Comparison of ENCODE assay signal across 14 cellular contexts in genomic region chr5:125190232-125191051, GRCh38.
A peak's percentile ranks its signal among the peaks of the same experiment; 100 is the strongest.
DNase-seq lines count a peak whose midpoint lies in the region; ATAC-seq lines count a peak whose summit lies in the region.
"Had no signal": no experiment of that assay in that cellular context is flagged by ENCODE, and none has a peak within 500 bp of the region (broad histone marks: within the 10 kb centered on the region; RNA-seq: fewer than 3 reads in every experiment).

No MANE protein-coding gene starts in this region.

- DNase-seq in NCI-H2029 treated with DMSO at 0.1 percent for 48 hours (lab: John Stamatoyannopoulos, UW) = peak; percentile 17
- no peak for DNase-seq in NCI-H2029 (lab: John Stamatoyannopoulos, UW)
- peak; percentile 51 for DNase-seq in NCI-H2196 (lab: John Stamatoyannopoulos, UW; ENCODE audit: unreplicated experiment)
- no peak for DNase-seq in trophoblast cell
- no peak for DNase-seq in effector memory CD8-positive, alpha-beta T cell
- DNase-seq: left lung; NCI-H187; psoas muscle; stimulated activated CD4-positive, alpha-beta T cell treated with anti-CD3 and anti-CD28 coated beads, Interleukin-4, amount 100 ng/mL, for 1 hour; stomach had no signal

- H3K36me3 ChIP-seq in endocrine pancreas (ENCODE audit: control insufficient read depth, insufficient read depth, low read length) = no peaks in the 10 kb centered on the region
- H3K36me3 ChIP-seq in trophoblast cell (ENCODE audit: control insufficient read depth in 1 of 2, insufficient read depth in 2 of 2, low read length in 2 of 2) = no peaks in the 10 kb centered on the region
- H3K36me3 ChIP-seq: left lung, stomach had no signal

- no peak overlapping the region for H3K27ac Mint-ChIP-seq in effector memory CD8-positive, alpha-beta T cell

- no peaks in the 10 kb centered on the region for H3K4me1 Mint-ChIP-seq in effector memory CD8-positive, alpha-beta T cell (ENCODE audit: low read depth in 2 of 2)

- WGBS in trophoblast cell (ENCODE audit: extremely low coverage, insufficient coverage, insufficient read length) = no CpG with 5 or more reads among the region's 8 CpGs

- no peak overlapping the region for H3K18ac ChIP-seq in trophoblast cell (ENCODE audit: low read length)

- no peaks in the 10 kb centered on the region for H3K79me2 ChIP-seq in trophoblast cell (ENCODE audit: control insufficient read depth, insufficient read depth, low read length, poor library complexity)

- no peak overlapping the region for H3K27ac ChIP-seq in trophoblast cell (ENCODE audit: low read depth, low read length)
- H3K27ac ChIP-seq: A549, left lung, psoas muscle, stomach had no signal

- H3K23ac ChIP-seq in trophoblast cell (ENCODE audit: low read length) = no peak overlapping the region

- H2AFZ ChIP-seq in trophoblast cell (ENCODE audit: insufficient read depth, low read length, poor library complexity) = no peak overlapping the region

- H3K4ac ChIP-seq in trophoblast cell (ENCODE audit: low read depth, low read length) = no peak overlapping the region

- no peaks in the 10 kb centered on the region for H3K36me3 Mint-ChIP-seq in effector memory CD8-positive, alpha-beta T cell (ENCODE audit: insufficient read depth)

- no peak overlapping the region for H2BK120ac ChIP-seq in trophoblast cell (ENCODE audit: insufficient read depth, low read length, poor library complexity)

- H3K4me3 Mint-ChIP-seq in effector memory CD8-positive, alpha-beta T cell = no peak overlapping the region

- no peak overlapping the region for H4K12ac ChIP-seq in trophoblast cell (ENCODE audit: low read depth, low read length)

- H3K4me1 ChIP-seq in endocrine pancreas (ENCODE audit: control insufficient read depth, insufficient read depth, low read length) (peaks cover 5% of the 10 kb centered on the region), trophoblast cell (ENCODE audit: control insufficient read depth in 1 of 2, insufficient read depth in 2 of 2, low read length in 2 of 2) (peaks cover 2 to 4% of the 10 kb centered on the region in 2 experiments)
- H3K4me1 ChIP-seq: A549, left lung, stomach had no signal

- no peaks in the 10 kb centered on the region for H3K79me1 ChIP-seq in trophoblast cell (ENCODE audit: low read length)

- H3K9me3 ChIP-seq in endocrine pancreas (ENCODE audit: control insufficient read depth, low read length) (no peaks in the 10 kb centered on the region), trophoblast cell (ENCODE audit: insufficient read depth, low read depth, low read length) (no peaks in the 10 kb centered on the region)
- H3K9me3 ChIP-seq: A549, left lung, psoas muscle, stomach had no signal

- H3K9ac ChIP-seq in endocrine pancreas (ENCODE audit: control insufficient read depth, insufficient read depth, low read length) = peak overlapping the region; percentile 31
- no peak overlapping the region for H3K9ac ChIP-seq in trophoblast cell (ENCODE audit: low read length)

- H3K27me3 Mint-ChIP-seq in effector memory CD8-positive, alpha-beta T cell = no peaks in the 10 kb centered on the region

- no peak overlapping the region for H4K8ac ChIP-seq in trophoblast cell (ENCODE audit: low read depth, low read length)

- no peak overlapping the region for H4K91ac ChIP-seq in trophoblast cell (ENCODE audit: low read depth, low read length)

- peak overlapping the region; percentile 23 for H3K4me2 ChIP-seq in trophoblast cell (ENCODE audit: low read length)
- H3K4me2 ChIP-seq: A549 had no signal

- H3K27me3 ChIP-seq in endocrine pancreas (ENCODE audit: control insufficient read depth, insufficient read depth, low read length) = no peaks in the 10 kb centered on the region
- H3K27me3 ChIP-seq in trophoblast cell (ENCODE audit: insufficient read depth, low read length) = no peaks in the 10 kb centered on the region
- H3K27me3 ChIP-seq: left lung, stomach had no signal

- H3K9me3 Mint-ChIP-seq in effector memory CD8-positive, alpha-beta T cell = peaks cover 7 to 8% of the 10 kb centered on the region in 2 donors

- peak overlapping the region; percentile 28 for H3K4me3 ChIP-seq in endocrine pancreas (ENCODE audit: control insufficient read depth, insufficient read depth, low read length)
- H3K4me3 ChIP-seq in trophoblast cell (ENCODE audit: low read depth, low read length) = no peak overlapping the region
- H3K4me3 ChIP-seq: A549, left lung, psoas muscle, stomach had no signal

- ATAC-seq in GM18867 (IDR thresholded peaks at IDR 0.05; ENCODE audit: unreplicated experiment) (no peak), HG02571 (IDR thresholded peaks at IDR 0.05; ENCODE audit: unreplicated experiment) (no peak)
- no peak for ATAC-seq in effector memory CD8-positive, alpha-beta T cell (replicated peaks)
- ATAC-seq: A549, left lung, psoas muscle had no signal

- no peak overlapping the region for H2BK5ac ChIP-seq in trophoblast cell (ENCODE audit: low read depth, low read length, poor library complexity)

- no peak overlapping the region for H2AK5ac ChIP-seq in trophoblast cell (ENCODE audit: low read length)

- H3K14ac ChIP-seq in trophoblast cell (ENCODE audit: low read length) = no peak overlapping the region

- no peak overlapping the region for H2BK12ac ChIP-seq in trophoblast cell (ENCODE audit: low read length)

Comparison
In these comparisons a context has a peak if more than half of its experiments do, and no peak if none do; other contexts are left out.
1. DNase-seq: peak in NCI-H2029 treated with DMSO at 0.1 percent for 48 hours (single experiment) and NCI-H2196 (single experiment); none in NCI-H2029 (single experiment), trophoblast cell (0 of 2) and effector memory CD8-positive, alpha-beta T cell (0 of 3).